15 cellular contexts compared by ENCODE assay signal in genomic region chr2:59732861-59733603, GRCh38.
DNase-seq lines count a peak whose midpoint lies in the region; ATAC-seq and TF ChIP-seq lines count a peak whose summit lies in the region.
"Had no signal": no experiment of that assay in that cellular context is flagged by ENCODE, and none has a peak within 500 bp of the region (broad histone marks: within the 10 kb centered on the region; RNA-seq: fewer than 3 reads in every experiment).

No MANE protein-coding gene starts in this region.

- H3K4me2 ChIP-seq in mesendoderm (ENCODE audit: low read length): no peak overlapping the region
- H3K4me2 ChIP-seq: SK-N-SH had no signal

- no peaks in the 10 kb centered on the region for H3K27me3 Mint-ChIP-seq in chondrocyte (ENCODE audit: low read depth)
- peaks cover 1 to 2% (median 2%) of the 10 kb centered on the region in 3 donors for H3K27me3 Mint-ChIP-seq in CD14-positive monocyte (ENCODE audit: low read depth in 3 of 3)
- H3K27me3 Mint-ChIP-seq: CD4-positive, alpha-beta T cell had no signal

- H3K23ac ChIP-seq in mesendoderm (ENCODE audit: low read length): no peak overlapping the region

- DNase-seq in right cardiac atrium: peak in 2 of 3 donors; percentile 23 to 35
- no peak for DNase-seq in cardiac septum (ENCODE audit: low spot score)
- peak; percentile 81 for DNase-seq in chondrocyte (ENCODE audit: low spot score)
- DNase-seq in mesendoderm: peak; percentile 67
- DNase-seq in T1000 (lab: John Stamatoyannopoulos, UW): no peak
- no peak for DNase-seq in ascending aorta (ENCODE audit: low spot score in 2 of 2)
- no peak for DNase-seq in CD14-positive monocyte (ENCODE audit: low spot score)
- DNase-seq: Calu3; CD4-positive, alpha-beta T cell; H7; NCI-H1436 treated with DMSO at 0.1 percent for 48 hours; SK-N-SH had no signal

- H3K27ac Mint-ChIP-seq in chondrocyte (ENCODE audit: unreplicated experiment) (no peak overlapping the region), CD14-positive monocyte (no peak overlapping the region)
- H3K27ac Mint-ChIP-seq: CD4-positive, alpha-beta T cell had no signal

- no peaks in the 10 kb centered on the region for H3K9me3 Mint-ChIP-seq in chondrocyte (ENCODE audit: low read depth)
- H3K9me3 Mint-ChIP-seq in CD14-positive monocyte: no peaks in the 10 kb centered on the region
- H3K9me3 Mint-ChIP-seq: CD4-positive, alpha-beta T cell had no signal

- H4K8ac ChIP-seq in mesendoderm (ENCODE audit: low read depth, low read length): no peak overlapping the region

- H3K36me3 ChIP-seq in mesendoderm (ENCODE audit: control insufficient read depth, insufficient read depth, low read length) (no peaks in the 10 kb centered on the region), ascending aorta (no peaks in the 10 kb centered on the region)

- H3K18ac ChIP-seq in mesendoderm (ENCODE audit: low read length): no peak overlapping the region

- H3K4me1 ChIP-seq in right cardiac atrium (ENCODE audit: control insufficient read depth, insufficient read depth, low read length) (no peaks in the 10 kb centered on the region), mesendoderm (ENCODE audit: control insufficient read depth, low read depth, low read length) (peaks cover 2% of the 10 kb centered on the region), ascending aorta (no peaks in the 10 kb centered on the region)

- no peak for ATAC-seq in right cardiac atrium
- no peak for ATAC-seq in GM19328 (IDR thresholded peaks at IDR 0.05; ENCODE audit: unreplicated experiment)
- ATAC-seq: K562 had no signal

- no peak for TF ChIP-seq CTCF in chondrocyte (IDR thresholded peaks at IDR 0.05)
- TF ChIP-seq CTCF in ascending aorta (IDR thresholded peaks at IDR 0.05): no peak
- no peak for TF ChIP-seq CTCF in CD14-positive monocyte (IDR thresholded peaks at IDR 0.05)

- no peaks in the 10 kb centered on the region for H3K79me2 ChIP-seq in mesendoderm (ENCODE audit: control insufficient read depth, insufficient read depth, low read length)

- WGBS in right cardiac atrium: 85% methylated on average over 16 of the region's 16 CpGs
- no CpG with 5 or more reads among the region's 16 CpGs for whole genome bisulfite sequencing in mesendoderm (ENCODE audit: extremely low coverage, insufficient coverage, low lambda C conversion rate)

- no peak overlapping the region for H3K4ac ChIP-seq in mesendoderm (ENCODE audit: low read depth, low read length)

- H3K4me1 Mint-ChIP-seq in chondrocyte (ENCODE audit: low read depth) (no peaks in the 10 kb centered on the region), CD14-positive monocyte (peaks cover 8% of the 10 kb centered on the region)

- H3K9me3 ChIP-seq in right cardiac atrium (ENCODE audit: control insufficient read depth, low read length) (no peaks in the 10 kb centered on the region), ascending aorta (no peaks in the 10 kb centered on the region)
- H3K9me3 ChIP-seq: SK-N-SH had no signal

- no peaks in the 10 kb centered on the region for H3K36me3 Mint-ChIP-seq in chondrocyte (ENCODE audit: low read depth)
- H3K36me3 Mint-ChIP-seq in CD14-positive monocyte: no peaks in the 10 kb centered on the region

- no peaks in the 10 kb centered on the region for H3K27me3 ChIP-seq in right cardiac atrium (ENCODE audit: control insufficient read depth, insufficient read depth)
- H3K27me3 ChIP-seq in mesendoderm (ENCODE audit: insufficient read depth, low read length, poor library complexity): no peaks in the 10 kb centered on the region
- no peaks in the 10 kb centered on the region for H3K27me3 ChIP-seq in ascending aorta

- H3K4me3 Mint-ChIP-seq in chondrocyte (ENCODE audit: unreplicated experiment): no peak overlapping the region
- H3K4me3 Mint-ChIP-seq in CD14-positive monocyte: no peak overlapping the region
- H3K4me3 Mint-ChIP-seq: CD4-positive, alpha-beta T cell had no signal

- intact Hi-C loops in right cardiac atrium (cut with DNase I) (no loop called here), cardiac septum (cut with DNase I) (no loop called here), ascending aorta (cut with DNase I) (no loop called here), CD14-positive monocyte (cut with micrococcal nuclease) (no loop called here)

- peak overlapping the region; percentile 7 for H2BK5ac ChIP-seq in mesendoderm (ENCODE audit: low read length)

- peak overlapping the region; percentile 20 for H3K56ac ChIP-seq in mesendoderm (ENCODE audit: low read length)

- H3K27ac ChIP-seq in right cardiac atrium (ENCODE audit: low read length) (no peak overlapping the region), mesendoderm (ENCODE audit: low read depth, low read length) (no peak overlapping the region), ascending aorta (no peak overlapping the region)
- H3K27ac ChIP-seq: HL-60 had no signal

- no peak overlapping the region for H2AK5ac ChIP-seq in mesendoderm (ENCODE audit: low read length)

- no peaks in the 10 kb centered on the region for H3K79me1 ChIP-seq in mesendoderm (ENCODE audit: low read length)

- H4K5ac ChIP-seq in mesendoderm (ENCODE audit: low read length): peak overlapping the region; percentile 29

- no peak overlapping the region for H2BK120ac ChIP-seq in mesendoderm (ENCODE audit: low read depth, low read length)

- H3K9ac ChIP-seq in mesendoderm (ENCODE audit: low read length): no peak overlapping the region
- H3K9ac ChIP-seq: SK-N-SH had no signal

- H3K4me3 ChIP-seq in right cardiac atrium (ENCODE audit: low read length): no peak overlapping the region
- no peak overlapping the region for H3K4me3 ChIP-seq in mesendoderm (ENCODE audit: low read length)
- no peak overlapping the region for H3K4me3 ChIP-seq in ascending aorta
- H3K4me3 ChIP-seq: K562 had no signal

- no peak overlapping the region for H2BK15ac ChIP-seq in mesendoderm (replicated peaks; ENCODE audit: low read depth)

Comparison
In these comparisons a context has a peak if more than half of its experiments do, and no peak if none do; other contexts are left out.
1. DNase-seq: peak in right cardiac atrium (2 of 3), chondrocyte (single experiment) and mesendoderm (single experiment); none in cardiac septum (single experiment), T1000 (single experiment), ascending aorta (0 of 2) and CD14-positive monocyte (single experiment).